In the genomic region with DNA sequence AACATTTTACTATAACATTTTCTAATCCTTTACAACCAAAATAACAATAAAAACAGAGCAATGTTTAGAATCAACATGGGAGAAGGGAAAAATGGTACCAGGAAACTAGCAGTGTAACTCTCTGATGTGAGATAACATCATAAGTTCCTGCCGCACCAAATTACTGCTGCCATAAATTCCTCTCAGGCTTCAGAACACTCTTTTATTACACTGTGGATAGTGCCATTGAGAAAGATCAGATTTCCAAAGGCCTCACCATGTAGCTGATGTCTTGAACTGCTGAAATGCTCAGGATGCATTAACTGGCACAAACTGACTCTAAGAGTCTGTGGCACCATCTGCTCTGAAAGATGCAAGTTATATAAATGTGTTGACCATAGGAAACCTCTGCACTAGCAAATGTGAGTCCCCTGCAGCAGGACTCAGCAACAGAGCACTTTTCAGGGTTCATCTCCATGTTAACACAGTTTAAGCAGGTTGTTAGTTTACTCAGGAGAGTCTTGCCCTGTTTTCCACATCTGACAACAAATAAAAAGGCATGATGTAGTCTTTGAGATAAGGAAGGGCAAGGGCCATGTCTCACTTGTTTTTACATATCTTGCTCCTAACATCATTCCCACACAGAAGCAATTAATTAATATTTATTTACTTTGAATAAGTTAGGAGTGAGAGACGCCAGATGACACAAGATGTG, we compare ENCODE assay signal across 18 cellular contexts.
"Had no signal": no experiment of that assay in that cellular context is flagged by ENCODE, and none has a peak within 500 bp of the region (broad histone marks: within the 10 kb centered on the region; RNA-seq: fewer than 3 reads in every experiment).

No MANE protein-coding gene starts in this region.

- H3K36me3 Mint-ChIP-seq: activated naive CD8-positive, alpha-beta T cell; brain had no signal

- H3K27ac ChIP-seq: ovary had no signal

- H3K4me1 Mint-ChIP-seq: activated B cell treated with CpG ODN at 0.5 μM for 24 hours; activated CD4-positive, alpha-beta T cell treated with anti-CD3 and anti-CD28 coated beads, Interleukin-2, amount 10 ng/mL, durations not matched to agents 24 days and 14 days had no signal

- H3K9me3 Mint-ChIP-seq: activated B cell treated with CpG ODN at 0.5 μM for 24 hours; activated CD4-positive, alpha-beta T cell treated with anti-CD3 and anti-CD28 coated beads, Interleukin-2, amount 10 ng/mL, durations not matched to agents 24 days and 14 days had no signal

- H3K27me3 Mint-ChIP-seq: activated CD4-positive, alpha-beta T cell treated with anti-CD3 and anti-CD28 coated beads, Interleukin-2, amount 10 ng/mL, durations not matched to agents 24 days and 14 days; brain had no signal

- DNase-seq: activated B cell treated with CpG ODN at 0.5 μM for 24 hours; activated CD4-positive, alpha-beta T cell treated with anti-CD3 and anti-CD28 coated beads, Interleukin-2, amount 10 ng/mL, durations not matched to agents 24 days and 14 days; activated CD8-positive, alpha-beta memory T cell treated with anti-CD3 and anti-CD28 coated beads, Interleukin-2, amount 50 U/mL, for 4 hours; activated CD8-positive, alpha-beta T cell treated with anti-CD3 and anti-CD28 coated beads, Interleukin-2, amount 10 ng/mL, durations not matched to agents 7 days and 5 days; activated gamma-delta T cell treated with Interleukin-2 at 50 U/mL for 16 hours; amygdala; central memory CD4-positive, alpha-beta T cell; effector memory CD4-positive, alpha-beta T cell; head of caudate nucleus; left cardiac atrium; midbrain; ovary; stimulated activated CD4-positive, alpha-beta T cell treated with anti-CD3 and anti-CD28 coated beads, Interleukin-12 subunit alpha, Interleukin-12 subunit beta, amount 100 ng/mL, for 4 hours; stimulated activated CD4-positive, alpha-beta T cell treated with anti-CD3 and anti-CD28 coated beads, Interleukin-2, amount 100 ng/mL, for 24 hours; T-helper 2 cell had no signal

- H3K36me3 ChIP-seq: ovary had no signal

- H3K27ac Mint-ChIP-seq: activated B cell treated with CpG ODN at 0.5 μM for 24 hours; activated CD4-positive, alpha-beta T cell treated with anti-CD3 and anti-CD28 coated beads, Interleukin-2, amount 10 ng/mL, durations not matched to agents 24 days and 14 days; activated CD8-positive, alpha-beta T cell treated with anti-CD3 and anti-CD28 coated beads, Interleukin-2, amount 10 ng/mL, durations not matched to agents 7 days and 5 days; activated naive CD8-positive, alpha-beta T cell; brain had no signal

- H3K27me3 ChIP-seq: ovary had no signal

- H3K4me3 Mint-ChIP-seq: activated B cell treated with CpG ODN at 0.5 μM for 24 hours; activated CD4-positive, alpha-beta T cell treated with anti-CD3 and anti-CD28 coated beads, Interleukin-2, amount 10 ng/mL, durations not matched to agents 24 days and 14 days; activated CD8-positive, alpha-beta T cell treated with anti-CD3 and anti-CD28 coated beads, Interleukin-2, amount 10 ng/mL, durations not matched to agents 7 days and 5 days; activated naive CD8-positive, alpha-beta T cell; brain had no signal

- ATAC-seq: activated CD8-positive, alpha-beta T cell treated with anti-CD3 and anti-CD28 coated beads, Interleukin-2, amount 10 ng/mL, durations not matched to agents 7 days and 5 days; left cardiac atrium had no signal

- H3K4me3 ChIP-seq: lung, ovary had no signal

- H3K9me3 ChIP-seq: ovary had no signal
